In genomic region chr4:17636696-17637351, GRCh38 we compare ENCODE assay signal across 8 cellular contexts. TPM values are rescaled to one million over a fixed set of nuclear protein-coding genes. Genes with fewer than 3 reads are reported as not detected.
A peak's percentile ranks its signal among the peaks of the same experiment; 100 is the strongest.
DNase-seq lines count a peak whose midpoint lies in the region; ATAC-seq and TF ChIP-seq lines count a peak whose summit lies in the region.

No MANE protein-coding gene starts in this region.

- no peak overlapping the region for H3K4me3 Mint-ChIP-seq in activated T-cell treated with anti-CD3 and anti-CD28 coated beads, Interleukin-2, amount 50 U/mL, for 24 hours
- H3K4me3 Mint-ChIP-seq in natural killer cell treated with Interleukin-12 subunit alpha and Interleukin-12 subunit beta and Interleukin-15 and Interleukin-18, amount 100 ng/mL, for 72 hours: no peak overlapping the region

- no peak overlapping the region for H3K4me2 ChIP-seq in PC-3 (ENCODE audit: low read length)

- peak; percentile 85 for TF ChIP-seq CTCF in GM20000 (IDR thresholded peaks at IDR 0.05; ENCODE audit: extremely low read depth, missing control alignments)
- TF ChIP-seq CTCF in PC-3 (conservative IDR thresholded peaks at IDR 0.05; ENCODE audit: low read depth, low read length): peak; percentile 74

- no peaks in the 10 kb centered on the region for H3K9me3 Mint-ChIP-seq in activated T-cell treated with anti-CD3 and anti-CD28 coated beads, Interleukin-2, amount 50 U/mL, for 24 hours
- H3K9me3 Mint-ChIP-seq in natural killer cell treated with Interleukin-12 subunit alpha and Interleukin-12 subunit beta and Interleukin-15 and Interleukin-18, amount 100 ng/mL, for 72 hours: no peaks in the 10 kb centered on the region

- DNase-seq in D341Med (ENCODE audit: low spot score): peak; percentile 89
- peak; percentile 87 for DNase-seq in GM20000 (ENCODE audit: low spot score)
- DNase-seq in HK-2 (ENCODE audit: unreplicated experiment): peak; percentile 72
- peak; percentile 74 for DNase-seq in PC-3
- peak; percentile 80 for DNase-seq in activated T-cell treated with anti-CD3 and anti-CD28 coated beads, Interleukin-2, amount 50 U/mL, for 24 hours
- DNase-seq in fibroblast of gingiva (ENCODE audit: low read depth): peak; percentile 63
- DNase-seq in natural killer cell treated with Interleukin-12 subunit alpha and Interleukin-12 subunit beta and Interleukin-15 and Interleukin-18, amount 100 ng/mL, for 72 hours (ENCODE audit: low spot score): peak; percentile 73
- peak; percentile 5 to 60 (median 56) for DNase-seq in stimulated activated naive CD4-positive, alpha-beta T cell (lab: John Stamatoyannopoulos, UW)

- H3K27ac ChIP-seq in PC-3 (ENCODE audit: low read length): no peak overlapping the region

- H3F3A ChIP-seq in PC-3 (ENCODE audit: low read length, unreplicated experiment): no peaks in the 10 kb centered on the region

- no peaks in the 10 kb centered on the region for H3K27me3 Mint-ChIP-seq in activated T-cell treated with anti-CD3 and anti-CD28 coated beads, Interleukin-2, amount 50 U/mL, for 24 hours
- no peaks in the 10 kb centered on the region for H3K27me3 Mint-ChIP-seq in natural killer cell treated with Interleukin-12 subunit alpha and Interleukin-12 subunit beta and Interleukin-15 and Interleukin-18, amount 100 ng/mL, for 72 hours

- H3K36me3 Mint-ChIP-seq in activated T-cell treated with anti-CD3 and anti-CD28 coated beads, Interleukin-2, amount 50 U/mL, for 24 hours (ENCODE audit: low read depth): peaks cover 82% of the 10 kb centered on the region
- peaks cover under 1% of the 10 kb centered on the region for H3K36me3 Mint-ChIP-seq in natural killer cell treated with Interleukin-12 subunit alpha and Interleukin-12 subunit beta and Interleukin-15 and Interleukin-18, amount 100 ng/mL, for 72 hours

- no peaks in the 10 kb centered on the region for H4K20me1 ChIP-seq in PC-3 (ENCODE audit: low read length)

- CTCF ChIA-PET in PC-3 (lab: Charles Lee): no interaction called here

- H3K9me3 ChIP-seq in PC-3 (ENCODE audit: low read length): no peaks in the 10 kb centered on the region

- no peaks in the 10 kb centered on the region for H3K4me1 Mint-ChIP-seq in activated T-cell treated with anti-CD3 and anti-CD28 coated beads, Interleukin-2, amount 50 U/mL, for 24 hours (ENCODE audit: low read depth)
- no peaks in the 10 kb centered on the region for H3K4me1 Mint-ChIP-seq in natural killer cell treated with Interleukin-12 subunit alpha and Interleukin-12 subunit beta and Interleukin-15 and Interleukin-18, amount 100 ng/mL, for 72 hours (ENCODE audit: low read depth in 2 of 2)

- no peak overlapping the region for H2AFZ ChIP-seq in PC-3 (ENCODE audit: low read length)

- no peaks in the 10 kb centered on the region for H3K4me1 ChIP-seq in PC-3 (ENCODE audit: insufficient read depth, low read length)

- H3K9me2 ChIP-seq in PC-3 (replicated peaks; ENCODE audit: low read length): no peaks in the 10 kb centered on the region

- no peaks in the 10 kb centered on the region for H3K27me3 ChIP-seq in PC-3 (ENCODE audit: low read length)

- H3K4me3 ChIP-seq in PC-3 (ENCODE audit: low read length): no peak overlapping the region

- no peak overlapping the region for H3K9ac ChIP-seq in PC-3 (ENCODE audit: low read length)

- ATAC-seq in PC-3: peak; percentile 99
- ATAC-seq in natural killer cell treated with Interleukin-12 subunit alpha and Interleukin-12 subunit beta and Interleukin-15 and Interleukin-18, amount 100 ng/mL, for 72 hours: peak; percentile 80 to 85

- no TSS peak for BruUV-seq in PC-3 (replicated peaks; lab: Mats Ljungman, UMichigan)

- POLR2A ChIA-PET in PC-3 (lab: Charles Lee; ENCODE audit: unreplicated experiment): no interaction called here

- no peaks in the 10 kb centered on the region for H3K79me2 ChIP-seq in PC-3 (ENCODE audit: low read length)

- H3K36me3 ChIP-seq in PC-3 (ENCODE audit: low read depth, low read length): peaks cover 9% of the 10 kb centered on the region; the same call in 1 of the 2 replicates

- H3K27ac Mint-ChIP-seq in activated T-cell treated with anti-CD3 and anti-CD28 coated beads, Interleukin-2, amount 50 U/mL, for 24 hours: peak overlapping the region; percentile 33
- H3K27ac Mint-ChIP-seq in natural killer cell treated with Interleukin-12 subunit alpha and Interleukin-12 subunit beta and Interleukin-15 and Interleukin-18, amount 100 ng/mL, for 72 hours: peak overlapping the region in 1 of 2 donors; percentile 48

- intact Hi-C loops in PC-3 (cut with micrococcal nuclease): loop anchor here (1.0 to 10.0 kb wide), 3 partner anchors 40 to 122 kb away; partner anchors contain the start of genes CLRN2 and QDPR

RNA-seq across cellular contexts. Expression of gene MED28, which starts 22.4 kb away (rescaled TPM):
- 4.4 and 11.6 TPM in 2 replicates for total RNA-seq in PC-3 (2014; rRNA removed)
- 10 to 100 TPM; 35.2 to 41.2 TPM for total RNA-seq in natural killer cell treated with Interleukin-12 subunit alpha and Interleukin-12 subunit beta and Interleukin-15 and Interleukin-18, amount 100 ng/mL, for 72 hours

RNA-seq across cellular contexts. Expression of gene LAP3, which starts 59.8 kb away (rescaled TPM):
- total RNA-seq in PC-3 (2014; rRNA removed): 63.8 and 65.1 TPM in 2 replicates
- 100 to 1,000 TPM in 1 of 2 donors, 10 to 100 TPM in 1; 99.9 to 137 TPM for total RNA-seq in natural killer cell treated with Interleukin-12 subunit alpha and Interleukin-12 subunit beta and Interleukin-15 and Interleukin-18, amount 100 ng/mL, for 72 hours
